Comparison of ENCODE assay signal across 10 cellular contexts in the genomic region with DNA sequence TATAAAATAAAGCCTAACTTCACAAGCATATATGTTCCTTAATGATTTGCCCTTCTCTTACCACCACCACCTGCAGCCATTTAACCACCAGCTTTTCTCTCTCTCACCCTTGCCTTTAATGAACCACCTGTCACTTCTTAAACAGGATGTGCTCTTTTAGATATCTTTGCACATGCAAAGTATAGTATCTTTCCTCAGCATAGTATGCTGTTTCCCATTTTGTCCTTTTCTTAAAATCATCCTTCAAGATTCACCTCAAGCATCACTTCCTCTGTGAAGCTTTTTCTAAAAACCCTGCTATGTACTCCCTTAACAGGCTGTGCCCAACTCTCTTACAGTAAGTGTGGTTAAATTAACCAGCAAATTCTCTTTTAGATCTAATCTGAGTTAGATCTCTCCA. TPM values are rescaled to one million over a fixed set of nuclear protein-coding genes. Genes with fewer than 3 reads are reported as not detected.
A peak's percentile ranks its signal among the peaks of the same experiment; 100 is the strongest.
DNase-seq lines count a peak whose midpoint lies in the region; ATAC-seq lines count a peak whose summit lies in the region.
"Had no signal": no experiment of that assay in that cellular context is flagged by ENCODE, and none has a peak within 500 bp of the region (broad histone marks: within the 10 kb centered on the region; RNA-seq: fewer than 3 reads in every experiment).

No MANE protein-coding gene starts in this region.

- DNase-seq in NCI-H226 (no peak), activated gamma-delta T cell treated with Interleukin-2 at 50 U/mL for 16 hours (no peak), NCI-H128 (lab: John Stamatoyannopoulos, UW; ENCODE audit: unreplicated experiment) (no peak)
- DNase-seq: Calu3, NCI-H1417 treated with DMSO at 0.1 percent for 48 hours had no signal

- ATAC-seq in GM18511 (IDR thresholded peaks at IDR 0.05; ENCODE audit: unreplicated experiment) (peak; percentile 69), GM21367 (IDR thresholded peaks at IDR 0.05; ENCODE audit: unreplicated experiment) (peak; percentile 77), HG03520 (IDR thresholded peaks at IDR 0.05; ENCODE audit: unreplicated experiment) (peak; percentile 56), esophagus mucosa (peak; percentile 22), HG03565 (IDR thresholded peaks at IDR 0.05; ENCODE audit: unreplicated experiment) (no peak)

RNA-seq across cellular contexts. Expression of a gene that starts 8.2 kb away (rescaled TPM):
- 30.9 TPM for total RNA-seq in esophagus mucosa

RNA-seq across cellular contexts. Expression of a gene that starts 35.3 kb away (rescaled TPM):
- total RNA-seq in esophagus mucosa: 35.3 TPM
